Comparison of ENCODE assay signal across 2 cellular contexts in genomic region chr6:39370021-39370420, GRCh38.
TF ChIP-seq lines count a peak whose summit lies in the region.

No MANE protein-coding gene starts in this region.

TF ChIP-seq in GM23338, 12 proteins besides CTCF, POLR2A, EP300 and RAD21:
- TF ChIP-seq REST (IDR thresholded peaks at IDR 0.05; ENCODE audit: unreplicated experiment) (no peak), EZH2phosphoT487 (IDR thresholded peaks at IDR 0.05; ENCODE audit: unreplicated experiment) (no peak)

TF ChIP-seq in WTC11, 78 proteins besides CTCF, POLR2A, EP300 and RAD21 (continued from another document):
- TF ChIP-seq ZSCAN18 (CRISPR knock-in tag; IDR thresholded peaks at IDR 0.05) (no peak), ATF1 (CRISPR knock-in tag; IDR thresholded peaks at IDR 0.05) (no peak), NR1H2 (CRISPR knock-in tag; IDR thresholded peaks at IDR 0.05) (no peak), SMAD3 (CRISPR knock-in tag; IDR thresholded peaks at IDR 0.05; ENCODE audit: borderline replicate concordance) (no peak), ZNF219 (CRISPR knock-in tag; IDR thresholded peaks at IDR 0.05; ENCODE audit: borderline replicate concordance) (no peak), ERG (CRISPR knock-in tag; IDR thresholded peaks at IDR 0.05) (no peak), JUN (CRISPR knock-in tag; IDR thresholded peaks at IDR 0.05) (no peak), GRHL2 (CRISPR knock-in tag; IDR thresholded peaks at IDR 0.05; ENCODE audit: insufficient replicate concordance, severe bottlenecking) (no peak), NFATC4 (CRISPR knock-in tag; IDR thresholded peaks at IDR 0.05) (no peak)
